In genomic region chr2:102592601-102593000, GRCh38 we compare ENCODE assay signal across 1 cellular context.
TF ChIP-seq lines count a peak whose summit lies in the region.

No MANE protein-coding gene starts in this region.

TF ChIP-seq in GM23338, 12 proteins besides CTCF, POLR2A, EP300 and RAD21:
- TF ChIP-seq ZNF462 (CRISPR knock-in tag; IDR thresholded peaks at IDR 0.05) (no peak), EZH2phosphoT487 (IDR thresholded peaks at IDR 0.05; ENCODE audit: unreplicated experiment) (no peak)
